Comparison of ENCODE assay signal across 14 cellular contexts in the genomic region with DNA sequence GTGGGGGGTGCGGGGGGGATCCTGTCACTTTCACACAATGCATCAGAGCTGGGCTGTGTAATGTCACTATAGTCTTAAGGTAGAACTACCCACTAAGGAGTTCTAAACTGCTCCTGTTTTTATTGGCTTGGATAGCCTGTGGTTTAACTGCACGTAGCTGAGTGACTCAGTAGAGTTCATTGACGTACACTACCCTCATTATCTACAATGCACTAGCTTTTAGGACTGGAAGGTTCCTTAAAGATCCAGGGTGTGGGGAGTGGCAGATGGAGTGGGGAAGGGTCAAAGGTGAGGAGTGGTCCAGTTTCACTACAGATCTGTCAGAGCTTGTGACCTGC.
DNase-seq lines count a peak whose midpoint lies in the region; ATAC-seq and TF ChIP-seq lines count a peak whose summit lies in the region.
"Had no signal": no experiment of that assay in that cellular context is flagged by ENCODE, and none has a peak within 500 bp of the region (broad histone marks: within the 10 kb centered on the region; RNA-seq: fewer than 3 reads in every experiment).

No MANE protein-coding gene starts in this region.

- H2AFZ ChIP-seq in ACC112 (ENCODE audit: low read length, unreplicated experiment) (peak overlapping the region; percentile 33), OCI-LY7 (ENCODE audit: low read length) (no peak overlapping the region)
- H2AFZ ChIP-seq: neural progenitor cell had no signal

- intact Hi-C loops in A673 (cut with micrococcal nuclease; ENCODE audit: unreplicated experiment) (loop anchor here (5.0 kb wide), 1 partner anchor 178 kb away; no protein-coding TSS in a partner anchor), OCI-LY7 (cut with micrococcal nuclease; ENCODE audit: unreplicated experiment) (no loop called here)

- TF ChIP-seq POLR2A in tibial nerve (IDR thresholded peaks at IDR 0.05) = no peak

- TF ChIP-seq EP300 in tibial nerve (IDR thresholded peaks at IDR 0.05) = peak in 1 of 2 donors; percentile 47

- DNase-seq in HT1080 (ENCODE audit: low read depth) (peak; percentile 83), amniotic epithelial cell (ENCODE audit: low read depth) (peak; percentile 91), iris pigment epithelial cell (ENCODE audit: low read depth) (peak; percentile 95), A673 (ENCODE audit: low spot score) (no peak), OCI-LY7 (ENCODE audit: low spot score) (no peak), tibial nerve (ENCODE audit: low spot score in 2 of 2) (no peak)
- DNase-seq: activated T-cell treated with anti-CD3 and anti-CD28 coated beads, Interleukin-2, amount 50 U/mL, for 4 hours; C1 segment of cervical spinal cord; NCI-H748 treated with DMSO at 0.1 percent for 48 hours; upper lobe of right lung had no signal

- H3K9me3 ChIP-seq in A673 (ENCODE audit: low read depth, low read length, poor library complexity, severe bottlenecking) (no peaks in the 10 kb centered on the region), OCI-LY7 (ENCODE audit: low read length) (no peaks in the 10 kb centered on the region), tibial nerve (no peaks in the 10 kb centered on the region)
- H3K9me3 ChIP-seq: upper lobe of right lung had no signal

- H3K27ac ChIP-seq in ACC112 (ENCODE audit: low read depth, low read length) = peak overlapping the region; percentile 95
- no peak overlapping the region for H3K27ac ChIP-seq in A673 (ENCODE audit: low read depth, low read length, poor library complexity, severe bottlenecking)
- no peak overlapping the region for H3K27ac ChIP-seq in OCI-LY7 (ENCODE audit: low read depth, low read length, poor library complexity, severe bottlenecking)
- H3K27ac ChIP-seq in tibial nerve = peak overlapping the region in 2 of 4 donors; percentile 69 to 70
- H3K27ac ChIP-seq: neural progenitor cell, upper lobe of right lung had no signal

- TF ChIP-seq CTCF in A673 (conservative IDR thresholded peaks at IDR 0.05; ENCODE audit: low read depth, low read length) (no peak), OCI-LY7 (conservative IDR thresholded peaks at IDR 0.05; ENCODE audit: low read length) (no peak), tibial nerve (IDR thresholded peaks at IDR 0.05) (no peak)

- H3K9me2 ChIP-seq in OCI-LY7 (ENCODE audit: insufficient read depth, low read length) = no peaks in the 10 kb centered on the region

- H4K20me1 ChIP-seq in OCI-LY7 (ENCODE audit: insufficient read depth, low read length) = no peaks in the 10 kb centered on the region

- H3K79me2 ChIP-seq in ACC112 (ENCODE audit: control insufficient read depth, insufficient read depth, low read length, unreplicated experiment) = no peaks in the 10 kb centered on the region
- H3K79me2 ChIP-seq in OCI-LY7 (ENCODE audit: insufficient read depth, low read depth, low read length) = no peaks in the 10 kb centered on the region

- H3K4me1 ChIP-seq in ACC112 (ENCODE audit: control insufficient read depth, insufficient read depth, low read length, unreplicated experiment) = peaks cover 27% of the 10 kb centered on the region
- H3K4me1 ChIP-seq in A673 (ENCODE audit: insufficient read depth, low read length, poor library complexity, severe bottlenecking) = no peaks in the 10 kb centered on the region
- peaks cover 17% of the 10 kb centered on the region for H3K4me1 ChIP-seq in OCI-LY7 (ENCODE audit: insufficient read depth, low read length, poor library complexity, severe bottlenecking)
- H3K4me1 ChIP-seq in tibial nerve = peaks cover 0 to 13% (median 3%) of the 10 kb centered on the region in 4 donors
- H3K4me1 ChIP-seq: upper lobe of right lung had no signal

- H3K27me3 ChIP-seq in ACC112 (ENCODE audit: insufficient read depth, low read length) (no peaks in the 10 kb centered on the region), A673 (replicated peaks; ENCODE audit: insufficient read depth, low read depth, low read length, poor library complexity) (no peaks in the 10 kb centered on the region), tibial nerve (no peaks in the 10 kb centered on the region)
- H3K27me3 ChIP-seq: neural progenitor cell, upper lobe of right lung had no signal

- CTCF ChIA-PET in A673 (lab: Charles Lee) = no interaction called here
- CTCF ChIA-PET in OCI-LY7 (lab: Charles Lee; ENCODE audit: unreplicated experiment) = no interaction called here

- POLR2A ChIA-PET in A673 (lab: Charles Lee; ENCODE audit: low non-redundant PET) = interaction anchor here (0.5 to 0.6 kb wide), 2 partner anchors 654 to 806 kb away, joined by 3 to 13 read pairs; no protein-coding TSS in a partner anchor
- POLR2A ChIA-PET in OCI-LY7 (lab: Charles Lee) = interaction anchor here (1.1 kb wide), 1 partner anchor 51 kb away, joined by 3 read pairs; no protein-coding TSS in a partner anchor

- no peak for ATAC-seq in GM18502 (IDR thresholded peaks at IDR 0.05; ENCODE audit: poor library complexity, unreplicated experiment)
- ATAC-seq: activated T-cell treated with anti-CD3 and anti-CD28 coated beads, Interleukin-2, amount 50 U/mL, for 4 hours; HepG2; upper lobe of right lung had no signal

- H3K4me3 ChIP-seq in ACC112 (ENCODE audit: low read depth, low read length) (no peak overlapping the region), A673 (ENCODE audit: low read depth, low read length, poor library complexity, severe bottlenecking) (no peak overlapping the region), OCI-LY7 (ENCODE audit: low read depth, low read length, poor library complexity, severe bottlenecking) (no peak overlapping the region), tibial nerve (no peak overlapping the region)
- H3K4me3 ChIP-seq: neural progenitor cell, upper lobe of right lung had no signal

- no peak overlapping the region for H3K4me2 ChIP-seq in OCI-LY7 (ENCODE audit: low read length)
- H3K4me2 ChIP-seq: neural progenitor cell had no signal

- BruUV-seq in A673 (replicated peaks; lab: Mats Ljungman, UMichigan) = no TSS peak
- BruUV-seq in OCI-LY7 (replicated peaks; lab: Mats Ljungman, UMichigan) = no TSS peak

- no peaks in the 10 kb centered on the region for H3K36me3 ChIP-seq in ACC112 (ENCODE audit: insufficient read depth, low read length)
- no peaks in the 10 kb centered on the region for H3K36me3 ChIP-seq in A673 (ENCODE audit: insufficient read depth, low read length, poor library complexity, severe bottlenecking)
- H3K36me3 ChIP-seq in OCI-LY7 (ENCODE audit: insufficient read depth, low read length) = no peaks in the 10 kb centered on the region
- no peaks in the 10 kb centered on the region for H3K36me3 ChIP-seq in tibial nerve
- H3K36me3 ChIP-seq: neural progenitor cell, upper lobe of right lung had no signal

- WGBS in tibial nerve, 2 donors = 15 to 32% methylated on average over 3 of the region's 3 CpGs

Comparison
In these comparisons a context has a peak if more than half of its experiments do, and no peak if none do; other contexts are left out.
1. DNase-seq: peak in HT1080 (single experiment), amniotic epithelial cell (single experiment) and iris pigment epithelial cell (single experiment); none in A673 (single experiment), OCI-LY7 (single experiment) and tibial nerve (0 of 2).